In genomic region chr1:165884690-165885304, GRCh38 we compare ENCODE assay signal across 12 cellular contexts. TPM values are rescaled to one million over a fixed set of nuclear protein-coding genes. Genes with fewer than 3 reads are reported as not detected.
A peak's percentile ranks its signal among the peaks of the same experiment; 100 is the strongest.
DNase-seq lines count a peak whose midpoint lies in the region; ATAC-seq, FAIRE-seq and TF ChIP-seq lines count a peak whose summit lies in the region.
"Had no signal": no experiment of that assay in that cellular context is flagged by ENCODE, and none has a peak within 500 bp of the region (broad histone marks: within the 10 kb centered on the region; RNA-seq: fewer than 3 reads in every experiment).

No MANE protein-coding gene starts in this region.

- dilution Hi-C loops in IMR-90 (cut with HindIII; ENCODE audit: low sequenced_read_pairs, unreplicated experiment): no loop called here

- no peak overlapping the region for H2BK120ac ChIP-seq in IMR-90 (ENCODE audit: low read depth, low read length)

- H4K91ac ChIP-seq in IMR-90 (ENCODE audit: insufficient read depth, low read depth, low read length): no peak overlapping the region

- H2AFZ ChIP-seq in IMR-90 (replicated peaks; ENCODE audit: low read length, poor library complexity) (no peak overlapping the region), neural progenitor cell (replicated peaks) (no peak overlapping the region)

- H3K79me1 ChIP-seq in IMR-90 (ENCODE audit: low read depth in 1 of 2, low read length in 2 of 2): peaks cover 63 to 87% of the 10 kb centered on the region in 2 experiments

- no peaks in the 10 kb centered on the region for H3F3A ChIP-seq in neural progenitor cell (ENCODE audit: low read depth)

- H3K79me2 ChIP-seq in neural progenitor cell (ENCODE audit: low read depth): peaks cover 95% of the 10 kb centered on the region

- in situ Hi-C loops in IMR-90 (cut with MboI; ENCODE audit: low sequenced_read_pairs) (no loop called here), KBM-7 (cut with MboI; ENCODE audit: low pct_unique_long_range_greater_than_20kb, low sequenced_read_pairs) (no loop called here)

- H3K27me3 ChIP-seq in IMR-90 (ENCODE audit: control insufficient read depth, insufficient read depth, low read length) (no peaks in the 10 kb centered on the region), neural progenitor cell (no peaks in the 10 kb centered on the region)

- DNase-seq in GM12891 (ENCODE audit: insufficient read length, low spot score) (no peak), IMR-90 (no peak), cardiac fibroblast (ENCODE audit: low read depth in 2 of 2) (peak; percentile 35 to 44), neural progenitor cell (ENCODE audit: low spot score) (peak; percentile 12), NCI-H2227 treated with DMSO at 0.1 percent for 48 hours (lab: John Stamatoyannopoulos, UW) (no peak), KBM-7 (no peak)
- DNase-seq: activated CD4-positive, alpha-beta T cell treated with anti-CD3 and anti-CD28 coated beads for 1 hour; activated gamma-delta T cell; occipital lobe had no signal

- WGBS in IMR-90 (ENCODE audit: extremely low coverage in 2 of 2, insufficient read length in 1 of 2), 2 experiments: no CpG with 5 or more reads among the region's 5 CpGs

- H4K8ac ChIP-seq in IMR-90 (ENCODE audit: low read depth in 2 of 2, low read length in 2 of 2): no peak overlapping the region

- H3K4me3 ChIP-seq in IMR-90 (ENCODE audit: insufficient read depth, low read depth, low read length) (no peak overlapping the region), cardiac fibroblast (replicated peaks in 1 of 2; ENCODE audit: low read depth in 2 of 2, low read length in 2 of 2) (no peak overlapping the region), neural progenitor cell (no peak overlapping the region)

- CTCF ChIA-PET in IMR-90 (lab: Yijun Ruan, JAX): interaction anchor here (0.8 to 1.8 kb wide), 3 partner anchors 10 to 13 kb away, joined by 3 to 8 read pairs (median 3); no protein-coding TSS in a partner anchor

- POLR2A ChIA-PET in IMR-90 (lab: Charles Lee; ENCODE audit: unreplicated experiment): no interaction called here

- no peak overlapping the region for H2BK15ac ChIP-seq in IMR-90 (ENCODE audit: low read depth, low read length)

- H3K9ac ChIP-seq in IMR-90 (ENCODE audit: low read depth, low read length) (no peak overlapping the region), neural progenitor cell (no peak overlapping the region)

- intact Hi-C loops in IMR-90 (cut with micrococcal nuclease): no loop called here

- TF ChIP-seq CTCF in IMR-90 (conservative IDR thresholded peaks at IDR 0.05; ENCODE audit: low read depth, low read length) (no peak), cardiac fibroblast (IDR thresholded peaks at IDR 0.05; ENCODE audit: low read depth, low read length) (no peak), neural progenitor cell (IDR thresholded peaks at IDR 0.05) (no peak)

- FAIRE-seq in GM12891 (lab: Jason Lieb, UNC): no peak
- FAIRE-seq: RCC 7860 had no signal

- no peak overlapping the region for H3K4me3 Mint-ChIP-seq in neural progenitor cell

- peaks cover 11% of the 10 kb centered on the region for H3K4me1 ChIP-seq in IMR-90 (ENCODE audit: control insufficient read depth, insufficient read depth, low read length)
- peaks cover 19% of the 10 kb centered on the region for H3K4me1 ChIP-seq in neural progenitor cell

- H2BK20ac ChIP-seq in IMR-90 (ENCODE audit: low read depth, low read length): no peak overlapping the region

- no peak overlapping the region for H3K23ac ChIP-seq in IMR-90 (ENCODE audit: low read depth, low read length)

- peaks cover 19% of the 10 kb centered on the region for H3K36me3 Mint-ChIP-seq in neural progenitor cell

- no peak overlapping the region; the same call in 1 of the 2 replicates for H3K14ac ChIP-seq in IMR-90 (replicated peaks; ENCODE audit: low read depth, low read length)

- peaks cover 24% of the 10 kb centered on the region for H3K4me1 Mint-ChIP-seq in neural progenitor cell

- H3K36me3 ChIP-seq in IMR-90 (ENCODE audit: control insufficient read depth, insufficient read depth, low read length): no peaks in the 10 kb centered on the region; the same call in 1 of the 2 replicates
- H3K36me3 ChIP-seq in neural progenitor cell: no peaks in the 10 kb centered on the region

- TF ChIP-seq RAD21 in IMR-90 (IDR thresholded peaks at IDR 0.05; ENCODE audit: low read length): no peak

- H3K56ac ChIP-seq in IMR-90 (ENCODE audit: extremely low read depth, insufficient read depth, low read length): no peak overlapping the region

- no peak overlapping the region for H3K4ac ChIP-seq in IMR-90 (ENCODE audit: low read depth, low read length)

- H3K9me3 ChIP-seq in IMR-90 (ENCODE audit: control insufficient read depth, insufficient read depth, low read length) (no peaks in the 10 kb centered on the region), neural progenitor cell (ENCODE audit: low read depth) (no peaks in the 10 kb centered on the region)

- TF ChIP-seq POLR2A in GM12891 (IDR thresholded peaks at IDR 0.05; ENCODE audit: low read depth, low read length): no peak
- TF ChIP-seq POLR2A in IMR-90 (IDR thresholded peaks at IDR 0.05; ENCODE audit: low read depth, low read length): no peak
- no peak for TF ChIP-seq POLR2A in GM18505 (IDR thresholded peaks at IDR 0.05; ENCODE audit: borderline replicate concordance, extremely low read depth, insufficient read depth, insufficient read length)

- H3K27ac Mint-ChIP-seq in neural progenitor cell: peak overlapping the region; percentile 44

- H2AK5ac ChIP-seq in IMR-90 (ENCODE audit: low read depth, low read length): no peak overlapping the region

- peaks cover 27% of the 10 kb centered on the region for H4K20me1 ChIP-seq in IMR-90 (ENCODE audit: insufficient read depth, low read length)
- peaks cover 61% of the 10 kb centered on the region for H4K20me1 ChIP-seq in neural progenitor cell (ENCODE audit: low read depth)

- H3K4me2 ChIP-seq in IMR-90 (ENCODE audit: low read depth, low read length) (peak overlapping the region; percentile 3; the same call in 1 of the 2 replicates), neural progenitor cell (peak overlapping the region; percentile 31)

- H3K9me3 Mint-ChIP-seq in neural progenitor cell: peaks cover 15% of the 10 kb centered on the region

- peaks cover 19% of the 10 kb centered on the region for H3K9me1 ChIP-seq in IMR-90 (ENCODE audit: insufficient read depth, low read length)

- H4K5ac ChIP-seq in IMR-90 (ENCODE audit: low read depth, low read length): no peak overlapping the region; the same call in 1 of the 2 replicates

- BruUV-seq in IMR-90 (replicated peaks; lab: Mats Ljungman, UMichigan): no TSS peak

- no peak overlapping the region; the same call in 1 of the 2 replicates for H3K27ac ChIP-seq in IMR-90 (ENCODE audit: insufficient read depth, low read length)
- peak overlapping the region; percentile 27 for H3K27ac ChIP-seq in neural progenitor cell

- peak overlapping the region; percentile 7; the same call in 1 of the 2 replicates for H3K18ac ChIP-seq in IMR-90 (ENCODE audit: low read depth, low read length)

- H2AK9ac ChIP-seq in IMR-90 (replicated peaks; ENCODE audit: low read depth, low read length, poor library complexity): no peak overlapping the region

- H2BK5ac ChIP-seq in IMR-90 (ENCODE audit: low read depth, low read length, poor library complexity, severe bottlenecking): no peak overlapping the region

- no peaks in the 10 kb centered on the region for H3K27me3 Mint-ChIP-seq in neural progenitor cell (ENCODE audit: insufficient read depth, low read depth)

- ATAC-seq in IMR-90 (ENCODE audit: low read depth) (peak; percentile 50), GM18505 (IDR thresholded peaks at IDR 0.05; ENCODE audit: unreplicated experiment) (no peak), GM19452 (IDR thresholded peaks at IDR 0.05; ENCODE audit: unreplicated experiment) (no peak)

TF ChIP-seq in GM12891, 5 proteins besides CTCF, POLR2A, EP300 and RAD21:
- TF ChIP-seq PAX5 (IDR thresholded peaks at IDR 0.05; ENCODE audit: insufficient read depth, low read length, severe bottlenecking) (no peak), SPI1 (IDR thresholded peaks at IDR 0.05; ENCODE audit: low read depth, low read length) (0 out of 2 replicates have a peak, but pooled peaks have one; percentile 8), POLR2AphosphoS5 (IDR thresholded peaks at IDR 0.05; ENCODE audit: low read depth, low read length) (no peak), TAF1 (IDR thresholded peaks at IDR 0.05; ENCODE audit: low read depth, low read length) (no peak), POU2F2 (IDR thresholded peaks at IDR 0.05; ENCODE audit: low read depth, low read length) (no peak)

TF ChIP-seq in IMR-90, 13 proteins besides CTCF, POLR2A, EP300 and RAD21 (continues in another document):
- TF ChIP-seq CEBPB (IDR thresholded peaks at IDR 0.05; ENCODE audit: low read depth, low read length) (no peak), CHD1 (IDR thresholded peaks at IDR 0.05; ENCODE audit: low read depth, low read length) (no peak), FOS (IDR thresholded peaks at IDR 0.05; ENCODE audit: low read depth, low read length) (no peak), MXI1 (IDR thresholded peaks at IDR 0.05; ENCODE audit: borderline replicate concordance, low read depth, low read length) (no peak), MAZ (IDR thresholded peaks at IDR 0.05; ENCODE audit: borderline replicate concordance, low read depth, low read length) (no peak), MAFK (IDR thresholded peaks at IDR 0.05; ENCODE audit: low read depth, low read length) (no peak)
- TF ChIP-seq, protein P1, sequence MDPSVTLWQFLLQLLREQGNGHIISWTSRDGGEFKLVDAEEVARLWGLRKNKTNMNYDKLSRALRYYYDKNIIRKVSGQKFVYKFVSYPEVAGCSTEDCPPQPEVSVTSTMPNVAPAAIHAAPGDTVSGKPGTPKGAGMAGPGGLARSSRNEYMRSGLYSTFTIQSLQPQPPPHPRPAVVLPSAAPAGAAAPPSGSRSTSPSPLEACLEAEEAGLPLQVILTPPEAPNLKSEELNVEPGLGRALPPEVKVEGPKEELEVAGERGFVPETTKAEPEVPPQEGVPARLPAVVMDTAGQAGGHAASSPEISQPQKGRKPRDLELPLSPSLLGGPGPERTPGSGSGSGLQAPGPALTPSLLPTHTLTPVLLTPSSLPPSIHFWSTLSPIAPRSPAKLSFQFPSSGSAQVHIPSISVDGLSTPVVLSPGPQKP (IDR thresholded peaks at IDR 0.05; ENCODE audit: borderline replicate concordance, low read depth, low read length): no peak
- TF ChIP-seq, protein P2, sequence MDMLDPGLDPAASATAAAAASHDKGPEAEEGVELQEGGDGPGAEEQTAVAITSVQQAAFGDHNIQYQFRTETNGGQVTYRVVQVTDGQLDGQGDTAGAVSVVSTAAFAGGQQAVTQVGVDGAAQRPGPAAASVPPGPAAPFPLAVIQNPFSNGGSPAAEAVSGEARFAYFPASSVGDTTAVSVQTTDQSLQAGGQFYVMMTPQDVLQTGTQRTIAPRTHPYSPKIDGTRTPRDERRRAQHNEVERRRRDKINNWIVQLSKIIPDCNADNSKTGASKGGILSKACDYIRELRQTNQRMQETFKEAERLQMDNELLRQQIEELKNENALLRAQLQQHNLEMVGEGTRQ (IDR thresholded peaks at IDR 0.05; ENCODE audit: low read depth, low read length): no peak

RNA-seq across cellular contexts. Expression of gene UCK2, which starts 57.4 kb away (rescaled TPM):
- polyA plus RNA-seq in GM12891 (2012; ENCODE audit: low read depth, missing spikeins): 32.8 TPM
- total RNA-seq in IMR-90 (2012; rRNA removed) (74.2 and 87.8 TPM in 2 replicates), neural progenitor cell (ENCODE audit: low replicate concordance) (43.8 and 67.6 TPM in 2 replicates)
- polyA plus RNA-seq in IMR-90 (2012; rRNA removed): 76.4 and 83.0 TPM in 2 replicates
- polyA plus RNA-seq in IMR-90 (2012; cell fraction: cytosol; rRNA removed): 62.3 and 63.1 TPM in 2 replicates
- 38.7 and 53.5 TPM in 2 replicates for polyA plus RNA-seq in IMR-90 (2012; cell fraction: nucleus; rRNA removed; ENCODE audit: low replicate concordance)

Comparison
In these comparisons a context has a peak if more than half of its experiments do, and no peak if none do; other contexts are left out.
1. DNase-seq: peak in cardiac fibroblast (2 of 2) and neural progenitor cell (single experiment); none in GM12891 (single experiment), IMR-90 (single experiment), NCI-H2227 treated with DMSO at 0.1 percent for 48 hours (single experiment) and KBM-7 (single experiment).